ENCODE assay signal across 28 cellular contexts in genomic region chr14:33364536-33364935, GRCh38.
DNase-seq lines count a peak whose midpoint lies in the region; ATAC-seq and TF ChIP-seq lines count a peak whose summit lies in the region.
"Had no signal": no experiment of that assay in that cellular context is flagged by ENCODE, and none has a peak within 500 bp of the region (broad histone marks: within the 10 kb centered on the region; RNA-seq: fewer than 3 reads in every experiment).

No MANE protein-coding gene starts in this region.

- ATAC-seq in GM19035 (IDR thresholded peaks at IDR 0.05; ENCODE audit: unreplicated experiment): no peak
- ATAC-seq: activated T-cell treated with anti-CD3 and anti-CD28 coated beads, Interleukin-2, amount 50 U/mL, for 4 hours; left cardiac atrium; stimulated activated naive B cell treated with anti-CD40 and anti-IgM and Interleukin-4, amounts not matched to agents 10 μg/mL and 1 μg/mL and 100 μg/mL, for 72 hours had no signal

- no peaks in the 10 kb centered on the region for H3K36me3 ChIP-seq in HEK293 (ENCODE audit: control insufficient read depth in 2 of 2, insufficient read depth in 1 of 2, low read length in 2 of 2)
- H3K36me3 ChIP-seq: adrenal gland, colonic mucosa, ovary, Peyer's patch, right atrium auricular region, spleen, uterus had no signal

- peaks cover 11% of the 10 kb centered on the region; the same call in 1 of the 2 replicates for H3K4me1 ChIP-seq in HEK293 (ENCODE audit: control insufficient read depth, insufficient read depth, low read length)
- H3K4me1 ChIP-seq: adrenal gland, colonic mucosa, Peyer's patch, right atrium auricular region, spleen, testis, uterus had no signal

- no peaks in the 10 kb centered on the region for H3K9me3 ChIP-seq in HEK293 (ENCODE audit: control insufficient read depth, insufficient read depth, low read depth, low read length)
- H3K9me3 ChIP-seq: adrenal gland, colonic mucosa, ovary, Peyer's patch, right atrium auricular region, spleen, testis, uterus had no signal

- peak in 31 of 56 donors; percentile 1 to 73 (median 20) for DNase-seq in amygdala (lab: John Stamatoyannopoulos, UW)
- DNase-seq in iPS-NIHi7 (ENCODE audit: extremely low spot score): peak; percentile 26
- peak; percentile 58 for DNase-seq in putamen (ENCODE audit: low spot score)
- no peak for DNase-seq in T1000 (lab: John Stamatoyannopoulos, UW)
- no peak for DNase-seq in GF-D8 (lab: John Stamatoyannopoulos, UW)
- DNase-seq: activated naive CD4-positive, alpha-beta T cell treated with Interleukin-2 at 50 U/mL for 16 hours; activated T-cell treated with anti-CD3 and anti-CD28 coated beads, Interleukin-2, amount 50 U/mL, for 4 hours; adrenal gland; CD4-positive, CD25-positive, alpha-beta regulatory T cell; colonic mucosa; DMS 273 treated with DMSO at 0.1 percent for 48 hours; HFFc6; left cardiac atrium; mesenchymal stem cell; NCI-H1105 treated with DMSO at 0.1 percent for 48 hours; NCI-H2029; NCI-H446 treated with DMSO at 0.1 percent for 48 hours; ovary; Peyer's patch; SIG-M5; spleen; stimulated activated CD4-positive, alpha-beta T cell treated with anti-CD3 and anti-CD28 coated beads, Interleukin-4, amount 100 ng/mL, for 1 hour; stimulated activated naive B cell treated with anti-CD40 and anti-IgM and Interleukin-4, amounts not matched to agents 10 μg/mL and 1 μg/mL and 100 μg/mL, for 72 hours; testis; uterus had no signal

- H3K4me3 ChIP-seq in HEK293 (ENCODE audit: low read depth, low read length): no peak overlapping the region
- H3K4me3 ChIP-seq: adrenal gland, colonic mucosa, ovary, Peyer's patch, right atrium auricular region, spleen, testis, uterus had no signal

- CTCF ChIA-PET in HEK293 (lab: Yijun Ruan, JAX): no interaction called here

- no peak overlapping the region for H3K27ac ChIP-seq in HEK293 (ENCODE audit: extremely low read depth, low read depth, low read length)
- H3K27ac ChIP-seq: adrenal gland, colonic mucosa, ovary, Peyer's patch, right atrium auricular region, spleen, testis, uterus had no signal

- POLR2A ChIA-PET in HEK293 (lab: Yijun Ruan, JAX): no interaction called here

- no peak for TF ChIP-seq CTCF in HEK293 (tag by site-specific recombination; IDR thresholded peaks at IDR 0.05)

TF ChIP-seq in HEK293, 187 proteins besides CTCF, POLR2A, EP300 and RAD21:
- TF ChIP-seq ZNF555 (tag by site-specific recombination; conservative IDR thresholded peaks at IDR 0.05) (no peak), ZNF311 (tag by site-specific recombination; IDR thresholded peaks at IDR 0.05; ENCODE audit: borderline replicate concordance) (no peak), AEBP2 (tag by site-specific recombination; IDR thresholded peaks at IDR 0.05; ENCODE audit: borderline replicate concordance) (no peak), GLIS1 (tag by site-specific recombination; IDR thresholded peaks at IDR 0.05) (0 out of 2 replicates have a peak, but pooled peaks have one; percentile 31), ZNF18 (tag by site-specific recombination; IDR thresholded peaks at IDR 0.05) (no peak)

Comparison
In these comparisons a context has a peak if more than half of its experiments do, and no peak if none do; other contexts are left out.
1. DNase-seq: peak in amygdala (31 of 56), iPS-NIHi7 (single experiment) and putamen (single experiment); none in T1000 (single experiment) and GF-D8 (single experiment).